Comparison of ENCODE assay signal across 26 cellular contexts in genomic region chr13:43469791-43470190, GRCh38.
"Had no signal": no experiment of that assay in that cellular context is flagged by ENCODE, and none has a peak within 500 bp of the region (broad histone marks: within the 10 kb centered on the region; RNA-seq: fewer than 3 reads in every experiment).

No MANE protein-coding gene starts in this region.

- H3K27me3 ChIP-seq: esophagus muscularis mucosa, pancreas, suprapubic skin, thyroid gland had no signal

- H3K4me3 Mint-ChIP-seq: dendritic cell treated with granulocyte-macrophage colony-stimulating factor and Interleukin-4, amounts not matched to agents 40 ng/mL and 50 ng/mL, for 4 days; effector memory CD8-positive, alpha-beta T cell; memory B cell; mesothelial cell of epicardium; natural killer cell; neural crest cell; stimulated activated effector memory CD8-positive, alpha-beta T cell treated with anti-CD3 and anti-CD28 coated beads, Interleukin-12 subunit alpha, Interleukin-12 subunit beta, amount 100 ng/mL, for 72 hours; type B pancreatic cell had no signal

- H3K9me3 ChIP-seq: esophagus muscularis mucosa, lower lobe of right lung, pancreas, suprapubic skin, thyroid gland had no signal

- DNase-seq: effector memory CD8-positive, alpha-beta T cell; foreskin melanocyte; head of caudate nucleus; hypothalamus; islet precursor cell; lower lobe of right lung; natural killer cell; nucleus accumbens; pancreas; right cardiac atrium; stimulated activated CD4-positive, alpha-beta T cell treated with anti-CD3 and anti-CD28 coated beads, Interleukin-4, amount 100 ng/mL, for 1 hour; stimulated activated CD8-positive, alpha-beta memory T cell treated with anti-CD3 and anti-CD28 coated beads, Interleukin-4, amount 100 ng/mL, for 48 hours; stimulated activated naive CD8-positive, alpha-beta T cell treated with anti-CD3 and anti-CD28 coated beads, Interleukin-15, Interleukin-2, amounts not matched to agents 100 U/mL and 50 U/mL, for 24 hours; thyroid gland had no signal

- H3K27ac ChIP-seq: epithelial cell of prostate, esophagus muscularis mucosa, lower lobe of right lung, pancreas, suprapubic skin, thyroid gland had no signal

- H3K36me3 Mint-ChIP-seq: memory B cell; mesothelial cell of epicardium; natural killer cell; stimulated activated effector memory CD8-positive, alpha-beta T cell treated with anti-CD3 and anti-CD28 coated beads, Interleukin-12 subunit alpha, Interleukin-12 subunit beta, amount 100 ng/mL, for 72 hours; type B pancreatic cell had no signal

- H3K27ac Mint-ChIP-seq: dendritic cell treated with granulocyte-macrophage colony-stimulating factor and Interleukin-4, amounts not matched to agents 40 ng/mL and 50 ng/mL, for 4 days; effector memory CD8-positive, alpha-beta T cell; memory B cell; mesothelial cell of epicardium; natural killer cell; progenitor cell of endocrine pancreas; stimulated activated effector memory CD8-positive, alpha-beta T cell treated with anti-CD3 and anti-CD28 coated beads, Interleukin-12 subunit alpha, Interleukin-12 subunit beta, amount 100 ng/mL, for 72 hours; type B pancreatic cell had no signal

- H3K27me3 Mint-ChIP-seq: dendritic cell treated with granulocyte-macrophage colony-stimulating factor and Interleukin-4, amounts not matched to agents 40 ng/mL and 50 ng/mL, for 4 days; memory B cell; progenitor cell of endocrine pancreas; type B pancreatic cell had no signal

- H3K4me3 ChIP-seq: esophagus muscularis mucosa, lower lobe of right lung, pancreas, smooth muscle cell, suprapubic skin, thyroid gland had no signal

- H3K9me3 Mint-ChIP-seq: dendritic cell treated with granulocyte-macrophage colony-stimulating factor and Interleukin-4, amounts not matched to agents 40 ng/mL and 50 ng/mL, for 4 days; effector memory CD8-positive, alpha-beta T cell; memory B cell; mesothelial cell of epicardium; natural killer cell; stimulated activated effector memory CD8-positive, alpha-beta T cell treated with anti-CD3 and anti-CD28 coated beads, Interleukin-12 subunit alpha, Interleukin-12 subunit beta, amount 100 ng/mL, for 72 hours; type B pancreatic cell had no signal

- ATAC-seq: effector memory CD8-positive, alpha-beta T cell; left lobe of liver; lower lobe of right lung; natural killer cell; pancreas; right cardiac atrium; stimulated activated effector memory CD8-positive, alpha-beta T cell treated with anti-CD3 and anti-CD28 coated beads, Interleukin-12 subunit alpha, Interleukin-12 subunit beta, amount 100 ng/mL, for 72 hours; stimulated activated naive CD8-positive, alpha-beta T cell treated with anti-CD3 and anti-CD28 coated beads, Interleukin-15, Interleukin-2, amounts not matched to agents 100 U/mL and 50 U/mL, for 24 hours had no signal

- H3K36me3 ChIP-seq: esophagus muscularis mucosa, lower lobe of right lung, pancreas, suprapubic skin, thyroid gland had no signal

- H3K4me2 ChIP-seq: smooth muscle cell had no signal

- H3K4me1 Mint-ChIP-seq: memory B cell; natural killer cell; stimulated activated effector memory CD8-positive, alpha-beta T cell treated with anti-CD3 and anti-CD28 coated beads, Interleukin-12 subunit alpha, Interleukin-12 subunit beta, amount 100 ng/mL, for 72 hours had no signal

- H3K4me1 ChIP-seq: lower lobe of right lung, suprapubic skin, thyroid gland had no signal
